24 cellular contexts compared by ENCODE assay signal in genomic region chr11:48384670-48385069, GRCh38. TPM values are rescaled to one million over a fixed set of nuclear protein-coding genes. Genes with fewer than 3 reads are reported as not detected.
DNase-seq lines count a peak whose midpoint lies in the region; ATAC-seq and TF ChIP-seq lines count a peak whose summit lies in the region.
"Had no signal": no experiment of that assay in that cellular context is flagged by ENCODE, and none has a peak within 500 bp of the region (broad histone marks: within the 10 kb centered on the region; RNA-seq: fewer than 3 reads in every experiment).

No MANE protein-coding gene starts in this region.

- H3K27me3 ChIP-seq in GM23338 (ENCODE audit: insufficient read depth) (no peaks in the 10 kb centered on the region), NT2/D1 (ENCODE audit: insufficient read depth, insufficient read length) (no peaks in the 10 kb centered on the region)
- H3K27me3 ChIP-seq: hepatocyte, neutrophil, vagina had no signal

- H3K4me1 Mint-ChIP-seq in GM23338, result no peaks in the 10 kb centered on the region
- H3K4me1 Mint-ChIP-seq: CD4-positive, alpha-beta memory T cell; central memory CD8-positive, alpha-beta T cell; IgD-negative memory B cell had no signal

- H3K27ac Mint-ChIP-seq in GM23338, result no peak overlapping the region
- H3K27ac Mint-ChIP-seq: activated T-helper 2 cell treated with anti-CD3 and anti-CD28 coated beads, Interferon-gamma antibody, Interleukin-2, Interleukin-4, amounts not matched to agents 10 μg/mL and 5 μg/mL and 100 μg/mL, durations not matched to agents 14 hours and 24 hours and 36 hours; CD4-positive, alpha-beta memory T cell; IgD-negative memory B cell had no signal

- H3K79me2 ChIP-seq in GM23338 (replicated peaks; ENCODE audit: insufficient read depth), result no peaks in the 10 kb centered on the region
- H3K79me2 ChIP-seq: hepatocyte had no signal

- no peak overlapping the region for H3K4me2 ChIP-seq in GM23338
- H3K4me2 ChIP-seq: hepatocyte had no signal

- peaks cover 21% of the 10 kb centered on the region for H3K36me3 Mint-ChIP-seq in GM23338 (ENCODE audit: low read depth)
- H3K36me3 Mint-ChIP-seq: IgD-negative memory B cell had no signal

- H4K20me1 ChIP-seq in GM23338 (replicated peaks; ENCODE audit: insufficient read depth), result no peaks in the 10 kb centered on the region

- H3K9me3 Mint-ChIP-seq in GM23338, result peaks cover 91% of the 10 kb centered on the region

- H3K9me3 ChIP-seq in NT2/D1 (ENCODE audit: insufficient read depth, low read length), result peaks cover 29% of the 10 kb centered on the region
- H3K9me3 ChIP-seq: vagina had no signal

- H3K27ac ChIP-seq in GM23338 (ENCODE audit: low read depth), result no peak overlapping the region
- H3K27ac ChIP-seq: hepatocyte, neutrophil, vagina had no signal

- H3K36me3 ChIP-seq in GM23338 (ENCODE audit: insufficient read depth) (no peaks in the 10 kb centered on the region; the same call in 1 of the 2 replicates), NT2/D1 (ENCODE audit: insufficient read depth, insufficient read length, low read length) (no peaks in the 10 kb centered on the region)
- H3K36me3 ChIP-seq: neutrophil, vagina had no signal

- ATAC-seq in GM23338, result no peak
- no peak for ATAC-seq in HG02870 (IDR thresholded peaks at IDR 0.05; ENCODE audit: unreplicated experiment)
- ATAC-seq in GM18505 (IDR thresholded peaks at IDR 0.05; ENCODE audit: unreplicated experiment), result no peak
- ATAC-seq: left cardiac atrium, sciatic nerve had no signal

- H3K4me1 ChIP-seq in GM23338 (ENCODE audit: insufficient read depth), result no peaks in the 10 kb centered on the region
- H3K4me1 ChIP-seq in NT2/D1 (ENCODE audit: insufficient read depth, insufficient read length), result no peaks in the 10 kb centered on the region
- H3K4me1 ChIP-seq: vagina had no signal

- H2AFZ ChIP-seq in GM23338, result no peak overlapping the region
- H2AFZ ChIP-seq: hepatocyte had no signal

- H3K27me3 Mint-ChIP-seq in GM23338 (ENCODE audit: insufficient read depth, low read depth, poor library complexity), result no peaks in the 10 kb centered on the region

- H3K4me3 Mint-ChIP-seq in GM23338, result no peak overlapping the region
- H3K4me3 Mint-ChIP-seq: CD4-positive, alpha-beta memory T cell; central memory CD8-positive, alpha-beta T cell; IgD-negative memory B cell had no signal

- H3F3A ChIP-seq in GM23338 (replicated peaks; ENCODE audit: low read depth), result no peaks in the 10 kb centered on the region

- H3K9me2 ChIP-seq in GM23338 (ENCODE audit: insufficient read depth), result no peaks in the 10 kb centered on the region

- peak; percentile 16 for DNase-seq in NCI-H82 (lab: John Stamatoyannopoulos, UW)
- DNase-seq in NCI-H82 treated with DMSO at 0.1 percent for 48 hours (lab: John Stamatoyannopoulos, UW; ENCODE audit: unreplicated experiment), result no peak
- DNase-seq in GM23338 (ENCODE audit: low spot score), result peak; percentile 30
- DNase-seq in NT2/D1 (ENCODE audit: low read depth, low spot score), result peak; percentile 43
- no peak for DNase-seq in fibroblast of mammary gland (ENCODE audit: low read depth)
- no peak for DNase-seq in hypothalamus (lab: John Stamatoyannopoulos, UW)
- DNase-seq: ACHN; CD4-positive, alpha-beta memory T cell; effector memory CD4-positive, alpha-beta T cell; left cardiac atrium; NCI-H510A; T-helper 1 cell had no signal

- TF ChIP-seq CTCF in GM23338 (conservative IDR thresholded peaks at IDR 0.05; ENCODE audit: low read depth in 2 of 2) (peak; percentile 33 to 40; a peak in 3 of 4 replicates), fibroblast of mammary gland (conservative IDR thresholded peaks at IDR 0.05; ENCODE audit: control insufficient read depth, insufficient read depth, low read depth, low read length) (peak; percentile 2)

- TF ChIP-seq POLR2A in GM18505 (IDR thresholded peaks at IDR 0.05; ENCODE audit: borderline replicate concordance, extremely low read depth, insufficient read depth, insufficient read length), result no peak

- H3K9ac ChIP-seq in NT2/D1 (ENCODE audit: insufficient read length, low read depth), result no peak overlapping the region

- H3K4me3 ChIP-seq in GM23338 (no peak overlapping the region), NT2/D1 (ENCODE audit: insufficient read length, low read depth) (no peak overlapping the region), fibroblast of mammary gland (ENCODE audit: control insufficient read depth, low read depth, low read length) (no peak overlapping the region)
- H3K4me3 ChIP-seq: hepatocyte, vagina had no signal

TF ChIP-seq in GM23338, 12 proteins besides CTCF, POLR2A, EP300 and RAD21 (continues in another document):
- TF ChIP-seq EZH2phosphoT487 (IDR thresholded peaks at IDR 0.05; ENCODE audit: unreplicated experiment), result no peak
- TF ChIP-seq EZH2 (IDR thresholded peaks at IDR 0.05; ENCODE audit: low read depth, unreplicated experiment), result no peak
- TF ChIP-seq ZNF114 (CRISPR knock-in tag; IDR thresholded peaks at IDR 0.05), result no peak
- no peak for TF ChIP-seq ZNF331 (CRISPR knock-in tag; IDR thresholded peaks at IDR 0.05; ENCODE audit: low read depth)
- TF ChIP-seq, protein P1, sequence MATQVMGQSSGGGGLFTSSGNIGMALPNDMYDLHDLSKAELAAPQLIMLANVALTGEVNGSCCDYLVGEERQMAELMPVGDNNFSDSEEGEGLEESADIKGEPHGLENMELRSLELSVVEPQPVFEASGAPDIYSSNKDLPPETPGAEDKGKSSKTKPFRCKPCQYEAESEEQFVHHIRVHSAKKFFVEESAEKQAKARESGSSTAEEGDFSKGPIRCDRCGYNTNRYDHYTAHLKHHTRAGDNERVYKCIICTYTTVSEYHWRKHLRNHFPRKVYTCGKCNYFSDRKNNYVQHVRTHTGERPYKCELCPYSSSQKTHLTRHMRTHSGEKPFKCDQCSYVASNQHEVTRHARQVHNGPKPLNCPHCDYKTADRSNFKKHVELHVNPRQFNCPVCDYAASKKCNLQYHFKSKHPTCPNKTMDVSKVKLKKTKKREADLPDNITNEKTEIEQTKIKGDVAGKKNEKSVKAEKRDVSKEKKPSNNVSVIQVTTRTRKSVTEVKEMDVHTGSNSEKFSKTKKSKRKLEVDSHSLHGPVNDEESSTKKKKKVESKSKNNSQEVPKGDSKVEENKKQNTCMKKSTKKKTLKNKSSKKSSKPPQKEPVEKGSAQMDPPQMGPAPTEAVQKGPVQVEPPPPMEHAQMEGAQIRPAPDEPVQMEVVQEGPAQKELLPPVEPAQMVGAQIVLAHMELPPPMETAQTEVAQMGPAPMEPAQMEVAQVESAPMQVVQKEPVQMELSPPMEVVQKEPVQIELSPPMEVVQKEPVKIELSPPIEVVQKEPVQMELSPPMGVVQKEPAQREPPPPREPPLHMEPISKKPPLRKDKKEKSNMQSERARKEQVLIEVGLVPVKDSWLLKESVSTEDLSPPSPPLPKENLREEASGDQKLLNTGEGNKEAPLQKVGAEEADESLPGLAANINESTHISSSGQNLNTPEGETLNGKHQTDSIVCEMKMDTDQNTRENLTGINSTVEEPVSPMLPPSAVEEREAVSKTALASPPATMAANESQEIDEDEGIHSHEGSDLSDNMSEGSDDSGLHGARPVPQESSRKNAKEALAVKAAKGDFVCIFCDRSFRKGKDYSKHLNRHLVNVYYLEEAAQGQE (IDR thresholded peaks at IDR 0.05; ENCODE audit: unreplicated experiment), result no peak
- no peak for TF ChIP-seq NANOG (IDR thresholded peaks at IDR 0.05; ENCODE audit: borderline replicate concordance)

RNA-seq across cellular contexts. Expression of gene OR4C5, which starts 18.4 kb away (rescaled TPM):
- total RNA-seq in GM23338 (2014; rRNA removed; shearing (Covaris generic)), result not detected in 2 replicates
- not detected in 2 replicates for polyA plus RNA-seq in GM23338 (2016; fragmentation: Nextera tagmentation; extraction: Ambion mirVana)
- total RNA-seq: activated CD8-positive, alpha-beta memory T cell treated with anti-CD3 and anti-CD28 coated beads for 36 hours; activated T-helper 2 cell treated with anti-CD3 and anti-CD28 coated beads, Interferon-gamma antibody, Interleukin-2, Interleukin-4, amounts not matched to agents 10 μg/mL and 5 μg/mL and 100 μg/mL, durations not matched to agents 14 hours and 24 hours and 36 hours; CD4-positive, alpha-beta memory T cell; hepatocyte; left cardiac atrium; mononuclear cell; sciatic nerve; subcutaneous adipose tissue; vagina had no signal
- polyA plus RNA-seq: CD4-positive, alpha-beta memory T cell; hepatocyte; IgD-negative memory B cell had no signal

RNA-seq across cellular contexts. Expression of gene OR4C3, which starts 60.0 kb away (rescaled TPM):
- not detected in 2 replicates for total RNA-seq in GM23338 (2014; rRNA removed; shearing (Covaris generic))
- polyA plus RNA-seq in GM23338 (2016; fragmentation: Nextera tagmentation; extraction: Ambion mirVana), result not detected in 2 replicates
- total RNA-seq: activated CD8-positive, alpha-beta memory T cell treated with anti-CD3 and anti-CD28 coated beads for 36 hours; activated T-helper 2 cell treated with anti-CD3 and anti-CD28 coated beads, Interferon-gamma antibody, Interleukin-2, Interleukin-4, amounts not matched to agents 10 μg/mL and 5 μg/mL and 100 μg/mL, durations not matched to agents 14 hours and 24 hours and 36 hours; CD4-positive, alpha-beta memory T cell; hepatocyte; left cardiac atrium; mononuclear cell; sciatic nerve; subcutaneous adipose tissue; vagina had no signal
- polyA plus RNA-seq: CD4-positive, alpha-beta memory T cell; hepatocyte; IgD-negative memory B cell had no signal

Comparison
In these comparisons a context has a peak if more than half of its experiments do, and no peak if none do; other contexts are left out.
1. DNase-seq: peak in NCI-H82 (single experiment), GM23338 (single experiment) and NT2/D1 (single experiment); none in NCI-H82 treated with DMSO at 0.1 percent for 48 hours (single experiment), fibroblast of mammary gland (single experiment) and hypothalamus (0 of 51).